In genomic region chr3:49648354-49649057, GRCh38 we compare ENCODE assay signal across 2 cellular contexts.
TF ChIP-seq lines count a peak whose summit lies in the region.

No MANE protein-coding gene starts in this region.

TF ChIP-seq in HEK293, 187 proteins besides CTCF, POLR2A, EP300 and RAD21:
- TF ChIP-seq ZBTB26 (tag by site-specific recombination; optimal IDR thresholded peaks at IDR 0.05), result no peak
- peak; percentile 36; the same call in 1 of the 2 replicates for TF ChIP-seq GLIS1 (tag by site-specific recombination; IDR thresholded peaks at IDR 0.05)

TF ChIP-seq in GM23338, 12 proteins besides CTCF, POLR2A, EP300 and RAD21:
- no peak for TF ChIP-seq ZNF114 (CRISPR knock-in tag; IDR thresholded peaks at IDR 0.05)
- TF ChIP-seq POLR2AphosphoS5 (IDR thresholded peaks at IDR 0.05; ENCODE audit: low read depth), result no peak
- TF ChIP-seq EZH2phosphoT487 (IDR thresholded peaks at IDR 0.05; ENCODE audit: unreplicated experiment), result no peak
- no peak for TF ChIP-seq JUNB (IDR thresholded peaks at IDR 0.05; ENCODE audit: unreplicated experiment)
- no peak for TF ChIP-seq ZNF462 (CRISPR knock-in tag; IDR thresholded peaks at IDR 0.05)
- TF ChIP-seq, protein P1, sequence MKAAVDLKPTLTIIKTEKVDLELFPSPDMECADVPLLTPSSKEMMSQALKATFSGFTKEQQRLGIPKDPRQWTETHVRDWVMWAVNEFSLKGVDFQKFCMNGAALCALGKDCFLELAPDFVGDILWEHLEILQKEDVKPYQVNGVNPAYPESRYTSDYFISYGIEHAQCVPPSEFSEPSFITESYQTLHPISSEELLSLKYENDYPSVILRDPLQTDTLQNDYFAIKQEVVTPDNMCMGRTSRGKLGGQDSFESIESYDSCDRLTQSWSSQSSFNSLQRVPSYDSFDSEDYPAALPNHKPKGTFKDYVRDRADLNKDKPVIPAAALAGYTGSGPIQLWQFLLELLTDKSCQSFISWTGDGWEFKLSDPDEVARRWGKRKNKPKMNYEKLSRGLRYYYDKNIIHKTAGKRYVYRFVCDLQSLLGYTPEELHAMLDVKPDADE (IDR thresholded peaks at IDR 0.05), result no peak
- no peak for TF ChIP-seq REST (IDR thresholded peaks at IDR 0.05; ENCODE audit: unreplicated experiment)
- TF ChIP-seq ZNF331 (CRISPR knock-in tag; IDR thresholded peaks at IDR 0.05; ENCODE audit: low read depth), result no peak
- no peak for TF ChIP-seq NANOG (IDR thresholded peaks at IDR 0.05; ENCODE audit: borderline replicate concordance)
- TF ChIP-seq CREB1 (CRISPR knock-in tag; IDR thresholded peaks at IDR 0.05; ENCODE audit: low read depth), result no peak
- TF ChIP-seq EZH2 (IDR thresholded peaks at IDR 0.05; ENCODE audit: low read depth, unreplicated experiment), result no peak
- TF ChIP-seq STAT1 (IDR thresholded peaks at IDR 0.05; ENCODE audit: unreplicated experiment), result no peak
